ENCODE assay signal across 8 cellular contexts in the genomic region with DNA sequence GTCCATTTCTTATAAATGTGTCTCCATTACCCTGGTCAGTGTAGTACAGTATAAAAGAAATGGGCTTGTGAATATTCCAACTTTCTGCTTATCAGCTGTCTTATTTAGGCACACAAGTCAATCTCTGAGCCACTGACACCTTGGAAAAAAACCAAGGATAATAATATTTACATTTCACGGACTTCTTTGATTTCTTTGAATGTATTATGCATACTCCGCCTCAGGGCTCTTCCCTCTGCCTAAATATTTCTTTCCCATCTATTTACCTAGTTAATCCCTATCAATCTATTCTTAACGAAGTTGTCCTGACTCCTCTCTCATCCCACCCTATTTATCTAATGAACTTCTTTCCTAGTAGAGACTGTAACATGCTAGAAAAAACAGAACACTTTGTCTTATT.
"Had no signal": no experiment of that assay in that cellular context is flagged by ENCODE, and none has a peak within 500 bp of the region (broad histone marks: within the 10 kb centered on the region; RNA-seq: fewer than 3 reads in every experiment).

No MANE protein-coding gene starts in this region.

- H3K4me3 ChIP-seq: GM23248, GM23338 had no signal

- DNase-seq: GM23248, GOT3, H7, H9, HCEC 1CT, HFFc6 had no signal

- FAIRE-seq: H1 had no signal
